ENCODE assay signal across 3 cellular contexts in genomic region chr12:104473374-104473983, GRCh38.
A peak's percentile ranks its signal among the peaks of the same experiment; 100 is the strongest.
TF ChIP-seq lines count a peak whose summit lies in the region.

No MANE protein-coding gene starts in this region.

TF ChIP-seq in liver, 16 proteins besides CTCF, POLR2A, EP300 and RAD21:
- TF ChIP-seq MAX (IDR thresholded peaks at IDR 0.05): no peak
- no peak for TF ChIP-seq HNF4G (IDR thresholded peaks at IDR 0.05)
- no peak for TF ChIP-seq EGR1 (IDR thresholded peaks at IDR 0.05; ENCODE audit: low read depth in 2 of 2)
- TF ChIP-seq NR2F2 (IDR thresholded peaks at IDR 0.05): peak; percentile 92
- no peak for TF ChIP-seq FOXA1 (IDR thresholded peaks at IDR 0.05)
- TF ChIP-seq RXRA (IDR thresholded peaks at IDR 0.05): no peak

TF ChIP-seq in HepG2, 621 proteins besides CTCF, POLR2A, EP300 and RAD21:
- TF ChIP-seq ZIK1 (CRISPR knock-in tag; IDR thresholded peaks at IDR 0.05; ENCODE audit: borderline replicate concordance, low read depth) (no peak), RFXANK (CRISPR knock-in tag; IDR thresholded peaks at IDR 0.05) (no peak)
TF ChIP-seq in HepG2: peak in this region for 0.

TF ChIP-seq in K562, 482 proteins besides CTCF, POLR2A, EP300 and RAD21:
- TF ChIP-seq RBM25 (IDR thresholded peaks at IDR 0.05; ENCODE audit: low read depth, low read length, severe bottlenecking): no peak
- TF ChIP-seq CSDE1 (IDR thresholded peaks at IDR 0.05): no peak
- TF ChIP-seq NR4A1 (CRISPR knock-in tag; IDR thresholded peaks at IDR 0.05): no peak
- TF ChIP-seq NR4A1 (tag; IDR thresholded peaks at IDR 0.05): no peak
- TF ChIP-seq CREB3 (tag; conservative IDR thresholded peaks at IDR 0.05; ENCODE audit: low read depth): no peak
- TF ChIP-seq SRSF3 (IDR thresholded peaks at IDR 0.05; ENCODE audit: insufficient read depth, low read length): no peak
- no peak for TF ChIP-seq CREM (IDR thresholded peaks at IDR 0.05; ENCODE audit: low read depth)
- TF ChIP-seq TCF3 (CRISPR knock-in tag; IDR thresholded peaks at IDR 0.05): no peak
- no peak for TF ChIP-seq TRIM28 (IDR thresholded peaks at IDR 0.05)
- TF ChIP-seq ARID4B (CRISPR knock-in tag; IDR thresholded peaks at IDR 0.05): no peak
- no peak for TF ChIP-seq ATF6 (CRISPR knock-in tag; IDR thresholded peaks at IDR 0.05)
- no peak for TF ChIP-seq ZNF609 (CRISPR knock-in tag; IDR thresholded peaks at IDR 0.05; ENCODE audit: borderline replicate concordance)
- no peak for TF ChIP-seq ARHGAP35 (IDR thresholded peaks at IDR 0.05; ENCODE audit: partially characterized antibody)
- no peak for TF ChIP-seq L3MBTL2 (IDR thresholded peaks at IDR 0.05)
